16 cellular contexts compared by ENCODE assay signal in genomic region chr9:85726737-85727136, GRCh38. TPM values are rescaled to one million over a fixed set of nuclear protein-coding genes. Genes with fewer than 3 reads are reported as not detected.
DNase-seq lines count a peak whose midpoint lies in the region; ATAC-seq, FAIRE-seq and TF ChIP-seq lines count a peak whose summit lies in the region.
"Had no signal": no experiment of that assay in that cellular context is flagged by ENCODE, and none has a peak within 500 bp of the region (broad histone marks: within the 10 kb centered on the region; RNA-seq: fewer than 3 reads in every experiment).

No MANE protein-coding gene starts in this region.

- no peaks in the 10 kb centered on the region; the same call in 1 of the 3 replicates for H3K9me3 ChIP-seq in GM12878 (replicated peaks; ENCODE audit: control insufficient read depth, insufficient read depth, low read length)
- no peaks in the 10 kb centered on the region for H3K9me3 ChIP-seq in naive thymus-derived CD4-positive, alpha-beta T cell (ENCODE audit: control insufficient read depth in 2 of 3, low read length in 3 of 3)
- no peaks in the 10 kb centered on the region for H3K9me3 ChIP-seq in HAP-1
- no peaks in the 10 kb centered on the region for H3K9me3 ChIP-seq in SJCRH30 (replicated peaks)

- BruUV-seq in GM12878 (replicated peaks; lab: Mats Ljungman, UMichigan) = no TSS peak

- peaks cover 62% of the 10 kb centered on the region for H3K4me1 Mint-ChIP-seq in activated naive CD4-positive, alpha-beta T cell treated with anti-CD3 and anti-CD28 coated beads, Interleukin-2, amount 10 ng/mL, durations not matched to agents 7 days and 5 days
- peaks cover 57 to 91% (median 83%) of the 10 kb centered on the region in 7 donors for H3K4me1 Mint-ChIP-seq in naive thymus-derived CD4-positive, alpha-beta T cell

- no peak for TF ChIP-seq EP300 in GM12878 (IDR thresholded peaks at IDR 0.05; ENCODE audit: borderline replicate concordance in 1 of 2, control insufficient read depth in 1 of 2, low read depth in 2 of 2, low read length in 2 of 2)

- no peak for ATAC-seq in GM12878
- no peak for ATAC-seq in naive thymus-derived CD4-positive, alpha-beta T cell

- H3K9me3 Mint-ChIP-seq in activated naive CD4-positive, alpha-beta T cell treated with anti-CD3 and anti-CD28 coated beads, Interleukin-2, amount 10 ng/mL, durations not matched to agents 7 days and 5 days = peaks cover 1% of the 10 kb centered on the region
- peaks cover 0 to 5% (median 0%) of the 10 kb centered on the region in 11 donors for H3K9me3 Mint-ChIP-seq in naive thymus-derived CD4-positive, alpha-beta T cell
- H3K9me3 Mint-ChIP-seq: CD4-positive, alpha-beta memory T cell had no signal

- H3K4me1 ChIP-seq in GM12878 (ENCODE audit: control insufficient read depth, insufficient read depth, low read length) (peaks cover 8% of the 10 kb centered on the region), HAP-1 (no peaks in the 10 kb centered on the region), SJCRH30 (no peaks in the 10 kb centered on the region)
- peaks cover 22 to 32% of the 10 kb centered on the region in 2 donors for H3K4me1 ChIP-seq in naive thymus-derived CD4-positive, alpha-beta T cell (ENCODE audit: control insufficient read depth in 2 of 2, insufficient read depth in 2 of 2, low read length in 2 of 2)
- H3K4me1 ChIP-seq: BLaER1 had no signal

- TF ChIP-seq RAD21 in GM12878 (IDR thresholded peaks at IDR 0.05; ENCODE audit: insufficient read depth, low read depth, low read length) = no peak

- DNase-seq in activated naive CD4-positive, alpha-beta T cell treated with anti-CD3 and anti-CD28 coated beads, Interleukin-2, amount 10 ng/mL, durations not matched to agents 7 days and 5 days = no peak
- DNase-seq in activated naive CD4-positive, alpha-beta T cell treated with Interleukin-2 at 50 U/mL for 16 hours = no peak
- DNase-seq in GM12878 (ENCODE audit: low read depth, low spot score) = no peak
- DNase-seq in naive thymus-derived CD4-positive, alpha-beta T cell = no peak
- DNase-seq in HAP-1 (ENCODE audit: low spot score in 2 of 2) = no peak
- no peak for DNase-seq in SJCRH30
- DNase-seq in SW480 (ENCODE audit: low spot score) = no peak
- DNase-seq: 8988T; AML-193; CD4-positive, alpha-beta memory T cell; COR-L47; DMS153; GF-D8 had no signal

- H3K4me3 Mint-ChIP-seq in activated naive CD4-positive, alpha-beta T cell treated with anti-CD3 and anti-CD28 coated beads, Interleukin-2, amount 10 ng/mL, durations not matched to agents 7 days and 5 days = no peak overlapping the region
- peak overlapping the region in 5 of 10 donors; percentile 5 to 38 (median 29) for H3K4me3 Mint-ChIP-seq in naive thymus-derived CD4-positive, alpha-beta T cell
- H3K4me3 Mint-ChIP-seq: CD4-positive, alpha-beta memory T cell had no signal

- peaks cover 26% of the 10 kb centered on the region for H3K36me3 Mint-ChIP-seq in activated naive CD4-positive, alpha-beta T cell treated with anti-CD3 and anti-CD28 coated beads, Interleukin-2, amount 10 ng/mL, durations not matched to agents 7 days and 5 days
- H3K36me3 Mint-ChIP-seq in naive thymus-derived CD4-positive, alpha-beta T cell = peaks cover 0 to 26% (median 11%) of the 10 kb centered on the region in 5 donors

- no peak overlapping the region for H3K27ac ChIP-seq in GM12878 (ENCODE audit: control insufficient read depth, insufficient read depth)
- H3K27ac ChIP-seq in naive thymus-derived CD4-positive, alpha-beta T cell (ENCODE audit: low read depth, low read length) = no peak overlapping the region
- H3K27ac ChIP-seq in SJCRH30 = no peak overlapping the region
- H3K27ac ChIP-seq: BLaER1, GM23248 had no signal

- no peak overlapping the region for H3K4me3 ChIP-seq in GM12878
- no peak overlapping the region for H3K4me3 ChIP-seq in naive thymus-derived CD4-positive, alpha-beta T cell (ENCODE audit: low read length)
- H3K4me3 ChIP-seq in HAP-1 = no peak overlapping the region
- no peak overlapping the region for H3K4me3 ChIP-seq in SJCRH30
- H3K4me3 ChIP-seq: BLaER1, GM23248 had no signal

- H3K4me2 ChIP-seq in GM12878 (ENCODE audit: control insufficient read depth, insufficient read depth) = peak overlapping the region; percentile 33; the same call in 1 of the 2 replicates
- H3K4me2 ChIP-seq: BLaER1 had no signal

- RAD21 ChIA-PET in GM12878 (lab: Charles Lee; ENCODE audit: unreplicated experiment) = no interaction called here

- no peaks in the 10 kb centered on the region for H3K27me3 Mint-ChIP-seq in activated naive CD4-positive, alpha-beta T cell treated with anti-CD3 and anti-CD28 coated beads, Interleukin-2, amount 10 ng/mL, durations not matched to agents 7 days and 5 days
- no peaks in the 10 kb centered on the region for H3K27me3 Mint-ChIP-seq in naive thymus-derived CD4-positive, alpha-beta T cell
- H3K27me3 Mint-ChIP-seq: CD4-positive, alpha-beta memory T cell had no signal

- H3K9ac ChIP-seq in GM12878 (ENCODE audit: control insufficient read depth, insufficient read depth, low read length) = no peak overlapping the region
- H3K9ac ChIP-seq: BLaER1, GM23248 had no signal

- H3K36me3 ChIP-seq in GM12878 (ENCODE audit: control insufficient read depth in 2 of 2, insufficient read depth in 2 of 2, low read length in 1 of 2) = peaks cover 0 to 3% of the 10 kb centered on the region in 2 experiments; a peak in 2 of 4 replicates
- H3K36me3 ChIP-seq in naive thymus-derived CD4-positive, alpha-beta T cell (ENCODE audit: control insufficient read depth in 2 of 3, insufficient read depth in 3 of 3, low read length in 3 of 3) = no peaks in the 10 kb centered on the region
- H3K36me3 ChIP-seq in HAP-1 (replicated peaks) = no peaks in the 10 kb centered on the region
- no peaks in the 10 kb centered on the region for H3K36me3 ChIP-seq in SJCRH30

- POLR2A ChIA-PET in GM12878 (lab: Charles Lee) = no interaction called here
- POLR2A ChIA-PET in naive thymus-derived CD4-positive, alpha-beta T cell (lab: Charles Lee) = no interaction called here

- no peaks in the 10 kb centered on the region for H3K27me3 ChIP-seq in GM12878 (replicated peaks in 1 of 2; ENCODE audit: control insufficient read depth in 2 of 2, insufficient read depth in 2 of 2, low read length in 1 of 2)
- no peaks in the 10 kb centered on the region for H3K27me3 ChIP-seq in naive thymus-derived CD4-positive, alpha-beta T cell (ENCODE audit: control insufficient read depth in 2 of 2, insufficient read depth in 2 of 2, low read length in 2 of 2)
- no peaks in the 10 kb centered on the region for H3K27me3 ChIP-seq in HAP-1 (ENCODE audit: low read depth)
- H3K27me3 ChIP-seq in SJCRH30 = no peaks in the 10 kb centered on the region
- H3K27me3 ChIP-seq: BLaER1 had no signal

- SMC1A ChIA-PET in GM12878 (lab: Charles Lee; ENCODE audit: uncharacterized antibody, unreplicated experiment) = interaction anchor here (1.0 kb wide), 1 partner anchor 11 kb away, joined by 4 read pairs; no protein-coding TSS in a partner anchor

- in situ Hi-C loops in GM12878 (cut with MboI) (no loop called here), HAP-1 (cut with MboI; ENCODE audit: low sequenced_read_pairs) (no loop called here)

- CTCF ChIA-PET in activated naive CD4-positive, alpha-beta T cell treated with anti-CD3 and anti-CD28 coated beads, Interleukin-2, amount 10 ng/mL, durations not matched to agents 7 days and 5 days (lab: Charles Lee) = no interaction called here
- CTCF ChIA-PET in GM12878 (lab: Yijun Ruan, JAX) = interaction anchor here (0.8 to 1.1 kb wide), 2 partner anchors 11 to 1328 kb away, joined by 3 read pairs; no protein-coding TSS in a partner anchor
- CTCF ChIA-PET in naive thymus-derived CD4-positive, alpha-beta T cell (lab: Charles Lee) = no interaction called here

- no peak for TF ChIP-seq CTCF in GM12878 (IDR thresholded peaks at IDR 0.05 in 2 of 3, conservative IDR thresholded peaks at IDR 0.05 in 1 of 3; ENCODE audit: control insufficient read depth in 2 of 3, extremely low read depth in 1 of 3, insufficient read depth in 1 of 3, low read depth in 3 of 3, low read length in 3 of 3)

- H4K20me1 ChIP-seq in GM12878 (ENCODE audit: control insufficient read depth, insufficient read depth) = no peaks in the 10 kb centered on the region

- no peak overlapping the region for H2AFZ ChIP-seq in GM12878 (ENCODE audit: control insufficient read depth, low read depth, low read length)
- H2AFZ ChIP-seq: GM23248 had no signal

- peak overlapping the region; percentile 55 for H3K27ac Mint-ChIP-seq in activated naive CD4-positive, alpha-beta T cell treated with anti-CD3 and anti-CD28 coated beads, Interleukin-2, amount 10 ng/mL, durations not matched to agents 7 days and 5 days
- peak overlapping the region in 6 of 9 donors; percentile 48 to 79 (median 66) for H3K27ac Mint-ChIP-seq in naive thymus-derived CD4-positive, alpha-beta T cell

- 92% methylated on average over 4 of the region's 4 CpGs for WGBS in GM12878 (ENCODE audit: insufficient coverage, insufficient replicate concordance, low lambda C conversion rate, missing lambda C conversion rate)

- peaks cover 23% of the 10 kb centered on the region for H3K79me2 ChIP-seq in GM12878 (ENCODE audit: control insufficient read depth, insufficient read depth, low read length)

- TF ChIP-seq POLR2A in GM12878 (IDR thresholded peaks at IDR 0.05; ENCODE audit: low read depth, low read length) = no peak

- intact Hi-C loops in GM12878 (cut with micrococcal nuclease; ENCODE audit: unreplicated experiment) = no loop called here
- intact Hi-C loops in naive thymus-derived CD4-positive, alpha-beta T cell (cut with micrococcal nuclease) = no loop called here

- no peak for FAIRE-seq in GM12878 (lab: Jason Lieb, UNC)
- FAIRE-seq: D721Med had no signal

TF ChIP-seq in GM12878, 131 proteins besides CTCF, POLR2A, EP300 and RAD21 (continues in another document):
- TF ChIP-seq KDM1A (IDR thresholded peaks at IDR 0.05; ENCODE audit: borderline replicate concordance) = no peak

RNA-seq across cellular contexts. Expression of gene AGTPBP1, which starts 15.0 kb away (rescaled TPM):
- 67.6 and 70.4 TPM in 2 replicates for total RNA-seq in GM12878 (2013; cell fraction: nucleolus; rRNA removed)
- 21.9 and 28.6 TPM in 2 replicates for total RNA-seq in GM12878 (2014; rRNA removed)
- total RNA-seq in GM12878 (2014; rRNA removed; fragmentation: Illumina TruSeq; extraction: Trizol) = 35.2 and 35.9 TPM in 2 replicates
- total RNA-seq in GM12878 (2021) = 26.3 and 27.9 TPM in 2 replicates
- 7.5 TPM for polyA plus RNA-seq in GM12878 (2011; ENCODE audit: low read depth)
- 25.5 and 43.6 TPM in 2 replicates for polyA plus RNA-seq in GM12878 (2011; rRNA removed)
- 7.8 and 8.4 TPM in 2 replicates for polyA plus RNA-seq in GM12878 (2011; cell fraction: cytosol; rRNA removed)
- 18.1 and 18.6 TPM in 2 replicates for polyA plus RNA-seq in GM12878 (2011; cell fraction: nucleus; rRNA removed)
- polyA plus RNA-seq in GM12878 (2012) = 10.5 and 14.7 TPM in 2 replicates
- 23.1 and 28.3 TPM in 2 replicates for polyA plus RNA-seq in GM12878 (2014; fragmentation: Illumina TruSeq; extraction: Trizol)
- 1 to 10 TPM; 6.1 to 7.9 TPM for polyA plus RNA-seq in GM12878 (2014; fragmentation: Nextera tagmentation; extraction: Ambion mirVana)
- 13.3 and 18.1 TPM in 2 replicates for polyA plus RNA-seq in GM12878 (2014; rRNA removed)
- polyA plus RNA-seq in GM12878 (2016; fragmentation: Nextera tagmentation; extraction: Ambion mirVana) = 10 to 100 TPM; 17.9 to 18.0 TPM
- 25.8 and 42.1 TPM in 2 replicates for polyA minus RNA-seq in GM12878 (2011; rRNA and poly(A)+ RNA removed)
- polyA minus RNA-seq in GM12878 (2011; cell fraction: cytosol; rRNA and poly(A)+ RNA removed) = 10.2 and 15.1 TPM in 2 replicates
- polyA minus RNA-seq in GM12878 (2011; cell fraction: nucleus; rRNA and poly(A)+ RNA removed) = 11.1 and 19.0 TPM in 2 replicates
- total RNA-seq in naive thymus-derived CD4-positive, alpha-beta T cell = 10 to 100 TPM; 31.9 to 85.7 (median 59.6) TPM
- polyA plus RNA-seq in naive thymus-derived CD4-positive, alpha-beta T cell = 10 to 100 TPM; 28.2 to 28.5 TPM
- total RNA-seq in SJCRH30 (2014; rRNA removed; shearing (Covaris generic)) = 31.6 and 34.4 TPM in 2 replicates
